2 cellular contexts compared by ENCODE assay signal in the genomic region with DNA sequence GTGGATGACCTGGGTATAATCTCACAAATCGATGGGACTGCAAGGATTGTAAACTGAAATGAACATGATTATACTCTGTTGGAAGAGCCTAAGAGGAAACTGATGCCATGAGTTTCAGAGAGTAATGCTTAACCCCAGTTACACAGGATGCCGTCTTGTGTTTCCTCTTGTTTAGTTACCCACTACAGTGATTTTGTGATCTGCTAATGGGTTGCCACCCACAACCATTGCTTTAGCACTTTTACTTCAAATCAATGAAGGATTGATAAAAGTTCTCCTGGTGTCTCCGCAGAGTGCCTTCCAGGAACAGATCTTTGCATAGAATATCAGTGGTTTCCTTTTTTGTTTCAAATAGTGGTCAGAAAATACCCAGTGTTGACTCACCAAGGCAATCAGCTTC. TPM values are rescaled to one million over a fixed set of nuclear protein-coding genes. Genes with fewer than 3 reads are reported as not detected.
"Had no signal": no experiment of that assay in that cellular context is flagged by ENCODE, and none has a peak within 500 bp of the region (broad histone marks: within the 10 kb centered on the region; RNA-seq: fewer than 3 reads in every experiment).

No MANE protein-coding gene starts in this region.

RNA-seq across cellular contexts. Expression of a gene that starts 22.4 kb away (rescaled TPM):
- total RNA-seq: T-helper 2 cell treated with Interferon-gamma antibody and Interleukin-4, amounts not matched to agents 100 ng/mL and 5 ng/mL, for 36 hours had no signal

RNA-seq across cellular contexts. Expression of a gene that starts 23.5 kb away (rescaled TPM):
- total RNA-seq: T-helper 2 cell treated with Interferon-gamma antibody and Interleukin-4, amounts not matched to agents 100 ng/mL and 5 ng/mL, for 36 hours had no signal
- polyA plus RNA-seq: aorta had no signal
